12 cellular contexts compared by ENCODE assay signal in the genomic region with DNA sequence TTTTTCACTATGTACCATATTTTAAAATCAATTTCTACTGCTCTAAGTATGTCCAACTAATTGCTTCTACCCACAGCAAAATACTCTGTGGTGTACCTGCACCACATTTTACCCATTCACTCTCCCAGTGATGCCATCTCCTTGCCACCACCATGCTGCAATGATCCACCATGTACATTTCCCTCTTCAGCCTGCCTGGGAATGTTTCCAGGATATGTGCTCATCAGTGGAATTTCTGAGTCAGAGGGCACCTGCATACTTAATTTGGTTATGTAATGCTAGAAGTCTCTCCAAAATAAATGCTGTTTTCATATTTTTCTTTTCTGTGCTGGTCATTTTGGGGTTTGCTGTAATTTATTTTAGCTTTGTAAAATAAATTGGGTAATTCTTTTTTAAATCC. TPM values are rescaled to one million over a fixed set of nuclear protein-coding genes. Genes with fewer than 3 reads are reported as not detected.
DNase-seq lines count a peak whose midpoint lies in the region; TF ChIP-seq lines count a peak whose summit lies in the region.
"Had no signal": no experiment of that assay in that cellular context is flagged by ENCODE, and none has a peak within 500 bp of the region (broad histone marks: within the 10 kb centered on the region; RNA-seq: fewer than 3 reads in every experiment).

No MANE protein-coding gene starts in this region.

- no peak overlapping the region for H3T11ph ChIP-seq in H9 (ENCODE audit: low read length)

- no peak overlapping the region for H2AFZ ChIP-seq in H9 (ENCODE audit: low read length)

- H3K56ac ChIP-seq in H9 (ENCODE audit: insufficient read length, low read depth, low read length), result no peak overlapping the region

- DNase-seq in ELR (ENCODE audit: low read depth) (peak; percentile 87), NCI-H446 treated with DMSO at 0.1 percent for 48 hours (lab: John Stamatoyannopoulos, UW) (peak; percentile 67), dermis microvascular lymphatic vessel endothelial cell (ENCODE audit: low read depth in 2 of 2) (peak; percentile 82 to 87), non-pigmented ciliary epithelial cell (ENCODE audit: low read depth) (peak; percentile 67), H9 (no peak), T-helper 1 cell (no peak), SIG-M5 treated with dmso at 0.1 percent for 504 hours (lab: John Stamatoyannopoulos, UW; ENCODE audit: unreplicated experiment) (no peak)
- no peak for DNase-seq in stimulated activated CD4-positive, alpha-beta T cell treated with anti-CD3 and anti-CD28 coated beads, Interleukin-4, amount 100 ng/mL, for 4 hours
- DNase-seq: activated T-cell treated with anti-CD3 and anti-CD28 coated beads, Interleukin-2, amount 50 U/mL, for 1 hour; NCI-H2081 treated with DMSO at 0.1 percent for 48 hours; nucleus accumbens had no signal

- H3K27ac Mint-ChIP-seq in H9, result no peak overlapping the region

- no peaks in the 10 kb centered on the region for H3K9me3 ChIP-seq in H9 (ENCODE audit: control insufficient read depth, low read depth, low read length)

- H3K36me3 Mint-ChIP-seq in H9 (ENCODE audit: insufficient read depth in 1 of 3, low read depth in 3 of 3), result peaks cover 0 to 4% (median 2%) of the 10 kb centered on the region in 3 experiments; a peak in 2 of 7 replicates

- no peak overlapping the region for H3K4me3 Mint-ChIP-seq in H9

- no peaks in the 10 kb centered on the region for H3K27me3 ChIP-seq in H9 (ENCODE audit: insufficient read depth, low read length)

- H3K23me2 ChIP-seq in H9 (ENCODE audit: insufficient read length, low read depth, low read length, poor library complexity, severe bottlenecking), result no peaks in the 10 kb centered on the region

- H3K4me1 Mint-ChIP-seq in H9, result peaks cover 5 to 8% of the 10 kb centered on the region in 2 experiments

- no peak overlapping the region for H3K23ac ChIP-seq in H9 (ENCODE audit: insufficient read length, low read depth, low read length)

- no peak overlapping the region for H2BK5ac ChIP-seq in H9 (ENCODE audit: insufficient read length, low read length)

- no peaks in the 10 kb centered on the region for H4K20me1 ChIP-seq in H9 (ENCODE audit: control insufficient read depth, insufficient read depth, insufficient read length)

- no peaks in the 10 kb centered on the region for H3K79me1 ChIP-seq in H9 (ENCODE audit: insufficient read depth, low read depth, low read length, poor library complexity, severe bottlenecking)

- no peak overlapping the region for H3K4me2 ChIP-seq in H9 (ENCODE audit: insufficient read depth, insufficient read length, low read length)

- no peak overlapping the region for H3K4ac ChIP-seq in H9 (ENCODE audit: low read depth, low read length)

- H3K27ac ChIP-seq in H9 (ENCODE audit: insufficient read length, low read depth, low read length), result no peak overlapping the region

- H3K18ac ChIP-seq in H9 (ENCODE audit: insufficient read length, low read depth, low read length), result no peak overlapping the region

- no peak overlapping the region for H3K14ac ChIP-seq in H9 (ENCODE audit: insufficient read depth, low read length)

- H3K79me2 ChIP-seq in H9 (ENCODE audit: insufficient read depth, low read length), result no peaks in the 10 kb centered on the region

- H3K27me3 Mint-ChIP-seq in H9 (ENCODE audit: low read depth), result peaks cover 6% of the 10 kb centered on the region

- no peak overlapping the region for H2AK5ac ChIP-seq in H9 (ENCODE audit: insufficient read length, low read length)

- no peak overlapping the region for H2BK15ac ChIP-seq in H9 (ENCODE audit: low read depth, low read length)

- H4K91ac ChIP-seq in H9 (ENCODE audit: insufficient read length, low read depth, low read length), result no peak overlapping the region

- H2BK120ac ChIP-seq in H9 (ENCODE audit: low read depth, low read length, poor library complexity, severe bottlenecking), result no peak overlapping the region

- no peak overlapping the region for H2BK12ac ChIP-seq in H9 (ENCODE audit: insufficient read length, low read depth, low read length)

- no peak overlapping the region for H2BK20ac ChIP-seq in H9 (ENCODE audit: low read depth, low read length, poor library complexity, severe bottlenecking)

- H3K4me1 ChIP-seq in H9 (ENCODE audit: insufficient read depth, low read length), result peaks cover 2% of the 10 kb centered on the region; the same call in 1 of the 2 replicates

- no peak for TF ChIP-seq CTCF in H9 (conservative IDR thresholded peaks at IDR 0.05)

- H3K9ac ChIP-seq in H9 (ENCODE audit: extremely low read depth, insufficient read length, low read length), result no peak overlapping the region

- H3K9me3 Mint-ChIP-seq in H9, result peaks cover 4 to 5% of the 10 kb centered on the region in 2 experiments; a peak in 4 of 5 replicates

- H4K8ac ChIP-seq in H9 (replicated peaks; ENCODE audit: insufficient read length, low read depth, low read length), result no peak overlapping the region

- H4K5ac ChIP-seq in H9 (ENCODE audit: insufficient read length, low read depth, low read length), result no peak overlapping the region

RNA-seq across cellular contexts. Expression of a gene that starts 33.2 kb away (rescaled TPM):
- total RNA-seq in dermis microvascular lymphatic vessel endothelial cell (61.4 and 85.2 TPM in 2 replicates), H9 (2021) (108 TPM in 2 replicates)

RNA-seq across cellular contexts. Expression of a gene that starts 46.3 kb away (rescaled TPM):
- total RNA-seq in dermis microvascular lymphatic vessel endothelial cell, result not detected in 2 replicates
- not detected in 2 replicates for total RNA-seq in H9 (2021)
- total RNA-seq: cerebellum had no signal

Comparison
In these comparisons a context has a peak if more than half of its experiments do, and no peak if none do; other contexts are left out.
1. DNase-seq: peak in ELR (single experiment), NCI-H446 treated with DMSO at 0.1 percent for 48 hours (single experiment), dermis microvascular lymphatic vessel endothelial cell (2 of 2) and non-pigmented ciliary epithelial cell (single experiment); none in H9 (single experiment), T-helper 1 cell (0 of 5), stimulated activated CD4-positive, alpha-beta T cell treated with anti-CD3 and anti-CD28 coated beads, Interleukin-4, amount 100 ng/mL, for 4 hours (0 of 2) and SIG-M5 treated with dmso at 0.1 percent for 504 hours (single experiment).